19 cellular contexts compared by ENCODE assay signal in genomic region chr11:96132437-96132836, GRCh38.
DNase-seq lines count a peak whose midpoint lies in the region; ATAC-seq and TF ChIP-seq lines count a peak whose summit lies in the region.
"Had no signal": no experiment of that assay in that cellular context is flagged by ENCODE, and none has a peak within 500 bp of the region (broad histone marks: within the 10 kb centered on the region; RNA-seq: fewer than 3 reads in every experiment).

No MANE protein-coding gene starts in this region.

- peaks cover 4% of the 10 kb centered on the region for H3K36me3 Mint-ChIP-seq in MCF 10A (ENCODE audit: insufficient read depth, unreplicated experiment)
- H3K36me3 Mint-ChIP-seq in endothelial cell (ENCODE audit: low read depth, unreplicated experiment), result no peaks in the 10 kb centered on the region

- CTCF ChIA-PET in MCF 10A (lab: Yijun Ruan, JAX), result interaction anchor here (0.6 to 1.0 kb wide), 2 partner anchors 10 to 210 kb away, joined by 3 read pairs; no protein-coding TSS in a partner anchor
- CTCF ChIA-PET in mammary epithelial cell (lab: Charles Lee; ENCODE audit: low non-redundant PET), result no interaction called here
- CTCF ChIA-PET in HEK293T (lab: Yijun Ruan, JAX), result no interaction called here

- no TSS peak for BruUV-seq in MCF 10A (replicated peaks; lab: Mats Ljungman, UMichigan)
- BruUV-seq in mammary epithelial cell (replicated peaks; lab: Mats Ljungman, UMichigan), result no TSS peak

- no peaks in the 10 kb centered on the region for H3K9me3 ChIP-seq in mammary epithelial cell (replicated peaks; ENCODE audit: insufficient read depth, low read length)
- H3K9me3 ChIP-seq in RWPE2 (ENCODE audit: severe bottlenecking), result no peaks in the 10 kb centered on the region
- no peaks in the 10 kb centered on the region for H3K9me3 ChIP-seq in vagina
- H3K9me3 ChIP-seq: left lung, neutrophil had no signal

- H3K4me1 Mint-ChIP-seq in MCF 10A (ENCODE audit: insufficient read depth, unreplicated experiment) (no peaks in the 10 kb centered on the region), endothelial cell (ENCODE audit: unreplicated experiment) (peaks cover 13% of the 10 kb centered on the region)

- TF ChIP-seq CTCF in MCF 10A (IDR thresholded peaks at IDR 0.05; ENCODE audit: unreplicated experiment) (no peak), mammary epithelial cell (conservative IDR thresholded peaks at IDR 0.05 in 1 of 2, IDR thresholded peaks at IDR 0.05 in 1 of 2; ENCODE audit: extremely low read depth in 1 of 2, insufficient read depth in 1 of 2, low read depth in 1 of 2, low read length in 2 of 2) (no peak), RWPE2 (IDR thresholded peaks at IDR 0.05; ENCODE audit: poor library complexity, severe bottlenecking) (no peak), vagina (IDR thresholded peaks at IDR 0.05) (no peak), endothelial cell (IDR thresholded peaks at IDR 0.05; ENCODE audit: unreplicated experiment) (no peak)

- H3K36me3 ChIP-seq in mammary epithelial cell (ENCODE audit: insufficient read depth, low read length), result no peaks in the 10 kb centered on the region
- no peaks in the 10 kb centered on the region for H3K36me3 ChIP-seq in RWPE2 (ENCODE audit: low read depth)
- no peaks in the 10 kb centered on the region for H3K36me3 ChIP-seq in vagina
- H3K36me3 ChIP-seq: left lung, neutrophil had no signal

- dilution Hi-C loops in mammary epithelial cell (cut with HindIII; ENCODE audit: low sequenced_read_pairs), result no loop called here

- ATAC-seq in HG02973 (IDR thresholded peaks at IDR 0.05; ENCODE audit: unreplicated experiment) (peak; percentile 43), RWPE2 (ENCODE audit: low read depth) (peak; percentile 73)
- ATAC-seq: left lung had no signal

- no peaks in the 10 kb centered on the region for H4K20me1 ChIP-seq in mammary epithelial cell (ENCODE audit: insufficient read depth, low read length)

- no peak overlapping the region for H3K4me3 ChIP-seq in mammary epithelial cell (replicated peaks in 1 of 3; ENCODE audit: insufficient read depth in 1 of 3, low read depth in 2 of 3, low read length in 3 of 3)
- H3K4me3 ChIP-seq in RWPE2 (ENCODE audit: severe bottlenecking), result no peak overlapping the region
- H3K4me3 ChIP-seq in vagina, result no peak overlapping the region
- H3K4me3 ChIP-seq: left lung had no signal

- H3K9ac ChIP-seq in mammary epithelial cell (ENCODE audit: insufficient read depth, low read length), result no peak overlapping the region

- in situ Hi-C loops in mammary epithelial cell (cut with MboI; ENCODE audit: low sequenced_read_pairs in 2 of 2), result no loop called here

- H3K4me2 ChIP-seq in mammary epithelial cell (ENCODE audit: insufficient read depth, low read depth, low read length), result no peak overlapping the region

- H3K4me1 ChIP-seq in mammary epithelial cell (ENCODE audit: insufficient read depth, low read length) (no peaks in the 10 kb centered on the region), RWPE2 (ENCODE audit: insufficient read depth, poor library complexity, severe bottlenecking) (peaks cover 2% of the 10 kb centered on the region), vagina (peaks cover 16% of the 10 kb centered on the region)

- H3K27ac Mint-ChIP-seq in MCF 10A (ENCODE audit: low read depth, unreplicated experiment) (no peak overlapping the region), endothelial cell (ENCODE audit: unreplicated experiment) (no peak overlapping the region)

- WGBS in mammary epithelial cell (ENCODE audit: low coverage, missing lambda C conversion rate), result 100% methylated on average over 2 of the region's 2 CpGs

- intact Hi-C loops in MCF 10A (cut with micrococcal nuclease), result no loop called here
- intact Hi-C loops in mammary epithelial cell (cut with micrococcal nuclease), result no loop called here
- intact Hi-C loops in vagina (cut with DNase I), result no loop called here

- no peaks in the 10 kb centered on the region for H3K79me2 ChIP-seq in mammary epithelial cell (ENCODE audit: insufficient read depth, low read length)

- H3K27ac ChIP-seq in mammary epithelial cell (ENCODE audit: insufficient read depth, low read depth, low read length) (no peak overlapping the region), RWPE2 (ENCODE audit: poor library complexity, severe bottlenecking) (no peak overlapping the region), vagina (no peak overlapping the region)
- H3K27ac ChIP-seq: left lung, neutrophil had no signal

- DNase-seq in MCF 10A (ENCODE audit: unreplicated experiment) (peak; percentile 25), mammary epithelial cell (no peak), RWPE2 (ENCODE audit: low spot score) (no peak), vagina (ENCODE audit: extremely low spot score in 2 of 2) (no peak), HEK293T (ENCODE audit: extremely low spot score) (no peak), NCI-H146 (lab: John Stamatoyannopoulos, UW) (no peak), endothelial cell (ENCODE audit: low spot score) (no peak)
- DNase-seq: activated naive CD4-positive, alpha-beta T cell treated with anti-CD3 and anti-CD28 coated beads, Interleukin-2, amount 50 U/mL, for 16 hours; activated T-cell treated with anti-CD3 and anti-CD28 coated beads, Interleukin-2, amount 50 U/mL, for 1 hour; CD4-positive, CD25-positive, alpha-beta regulatory T cell; DMS79; effector CD8-positive, alpha-beta T cell; glutamatergic neuron; left lung; NCI-H526 treated with DMSO at 0.1 percent for 48 hours; SHP77 treated with DMSO at 0.1 percent for 48 hours; substantia nigra had no signal

- no peaks in the 10 kb centered on the region for H3K27me3 ChIP-seq in mammary epithelial cell (ENCODE audit: insufficient read depth, low read length)
- H3K27me3 ChIP-seq in RWPE2 (ENCODE audit: insufficient read depth, poor library complexity, severe bottlenecking), result no peaks in the 10 kb centered on the region
- H3K27me3 ChIP-seq in vagina, result no peaks in the 10 kb centered on the region
- H3K27me3 ChIP-seq: left lung, neutrophil had no signal

- H2AFZ ChIP-seq in mammary epithelial cell (ENCODE audit: low read depth, low read length), result no peak overlapping the region

- H3K9me3 Mint-ChIP-seq in MCF 10A (ENCODE audit: unreplicated experiment) (no peaks in the 10 kb centered on the region), endothelial cell (ENCODE audit: unreplicated experiment) (no peaks in the 10 kb centered on the region)
- H3K9me3 Mint-ChIP-seq: CD4-positive, CD25-positive, alpha-beta regulatory T cell had no signal

- POLR2A ChIA-PET in MCF 10A (lab: Yijun Ruan, JAX), result no interaction called here
- POLR2A ChIA-PET in HEK293T (lab: Yijun Ruan, JAX), result no interaction called here

- no peaks in the 10 kb centered on the region for H3K27me3 Mint-ChIP-seq in MCF 10A (ENCODE audit: insufficient read depth, unreplicated experiment)
- H3K27me3 Mint-ChIP-seq in endothelial cell (ENCODE audit: unreplicated experiment), result no peaks in the 10 kb centered on the region
- H3K27me3 Mint-ChIP-seq: CD4-positive, CD25-positive, alpha-beta regulatory T cell had no signal

- H3K4me3 Mint-ChIP-seq in MCF 10A (ENCODE audit: unreplicated experiment) (no peak overlapping the region), endothelial cell (ENCODE audit: unreplicated experiment) (no peak overlapping the region)
- H3K4me3 Mint-ChIP-seq: CD4-positive, CD25-positive, alpha-beta regulatory T cell had no signal

- no peak for TF ChIP-seq POLR2A in vagina (IDR thresholded peaks at IDR 0.05)

TF ChIP-seq in HEK293T, 16 proteins besides CTCF, POLR2A, EP300 and RAD21:
- TF ChIP-seq SUZ12 (IDR thresholded peaks at IDR 0.05) (no peak), ARNT (IDR thresholded peaks at IDR 0.05) (no peak), FOXA1 (IDR thresholded peaks at IDR 0.05) (no peak), NFRKB (IDR thresholded peaks at IDR 0.05) (no peak), L3MBTL2 (conservative IDR thresholded peaks at IDR 0.05) (no peak), FOXM1 (IDR thresholded peaks at IDR 0.05; ENCODE audit: borderline replicate concordance) (no peak), ZNF384 (IDR thresholded peaks at IDR 0.05) (no peak), PKNOX1 (IDR thresholded peaks at IDR 0.05) (no peak), CTBP1 (IDR thresholded peaks at IDR 0.05; ENCODE audit: borderline replicate concordance) (no peak), SP1 (IDR thresholded peaks at IDR 0.05) (no peak), ELF4 (IDR thresholded peaks at IDR 0.05) (no peak), HDGF (IDR thresholded peaks at IDR 0.05; ENCODE audit: borderline replicate concordance) (no peak), BHLHE40 (IDR thresholded peaks at IDR 0.05; ENCODE audit: borderline replicate concordance) (no peak), FOXK2 (IDR thresholded peaks at IDR 0.05) (no peak)
